In genomic region chr2:171762879-171763573, GRCh38 we compare ENCODE assay signal across 14 cellular contexts.
DNase-seq lines count a peak whose midpoint lies in the region; ATAC-seq and TF ChIP-seq lines count a peak whose summit lies in the region.
"Had no signal": no experiment of that assay in that cellular context is flagged by ENCODE, and none has a peak within 500 bp of the region (broad histone marks: within the 10 kb centered on the region; RNA-seq: fewer than 3 reads in every experiment).

No MANE protein-coding gene starts in this region.

- no peaks in the 10 kb centered on the region for H3K36me3 ChIP-seq in GM23338 (ENCODE audit: insufficient read depth)
- H3K36me3 ChIP-seq: colonic mucosa had no signal

- H3K4me3 Mint-ChIP-seq in GM23338: no peak overlapping the region
- H3K4me3 Mint-ChIP-seq in osteocyte (ENCODE audit: unreplicated experiment): no peak overlapping the region

- H4K20me1 ChIP-seq in GM23338 (replicated peaks; ENCODE audit: insufficient read depth): no peaks in the 10 kb centered on the region; the same call in 1 of the 2 replicates

- H3K4me1 ChIP-seq in GM23338 (ENCODE audit: insufficient read depth): no peaks in the 10 kb centered on the region
- H3K4me1 ChIP-seq: colonic mucosa had no signal

- DNase-seq in A172 (ENCODE audit: low spot score) (peak; percentile 66), GM23338 (ENCODE audit: low spot score) (no peak), fibroblast of the aortic adventitia (ENCODE audit: low read depth) (peak; percentile 32), osteocyte (ENCODE audit: extremely low spot score, unreplicated experiment) (no peak)
- DNase-seq in activated naive CD4-positive, alpha-beta T cell treated with Interleukin-2 at 50 U/mL for 16 hours: no peak
- DNase-seq: activated gamma-delta T cell, colonic mucosa, NCI-H1092 treated with DMSO at 0.1 percent for 48 hours, T-helper 1 cell had no signal

- no peak overlapping the region for H3K4me3 ChIP-seq in GM23338
- H3K4me3 ChIP-seq in fibroblast of the aortic adventitia (ENCODE audit: low read depth, low read length): no peak overlapping the region
- H3K4me3 ChIP-seq: colonic mucosa had no signal

- H2AFZ ChIP-seq in GM23338: no peak overlapping the region

- H3K27ac Mint-ChIP-seq in GM23338 (no peak overlapping the region), osteocyte (ENCODE audit: unreplicated experiment) (no peak overlapping the region)

- H3K36me3 Mint-ChIP-seq in GM23338 (ENCODE audit: low read depth) (peaks cover 15% of the 10 kb centered on the region), osteocyte (ENCODE audit: unreplicated experiment) (peaks cover 61% of the 10 kb centered on the region)

- H3K79me2 ChIP-seq in GM23338 (replicated peaks; ENCODE audit: insufficient read depth): no peaks in the 10 kb centered on the region

- peaks cover 5% of the 10 kb centered on the region for H3K4me1 Mint-ChIP-seq in GM23338
- H3K4me1 Mint-ChIP-seq in osteocyte (ENCODE audit: unreplicated experiment): peaks cover 4% of the 10 kb centered on the region

- no peaks in the 10 kb centered on the region for H3K9me2 ChIP-seq in GM23338 (ENCODE audit: insufficient read depth)

- no peak overlapping the region for H3K4me2 ChIP-seq in GM23338

- no peaks in the 10 kb centered on the region for H3K27me3 ChIP-seq in GM23338 (ENCODE audit: insufficient read depth)
- H3K27me3 ChIP-seq: colonic mucosa, neutrophil had no signal

- TF ChIP-seq CTCF in GM23338 (conservative IDR thresholded peaks at IDR 0.05; ENCODE audit: low read depth in 2 of 2) (no peak), fibroblast of the aortic adventitia (IDR thresholded peaks at IDR 0.05; ENCODE audit: insufficient read depth, low read length) (no peak), osteocyte (IDR thresholded peaks at IDR 0.05) (no peak)

- H3K9me3 Mint-ChIP-seq in GM23338: no peaks in the 10 kb centered on the region
- no peaks in the 10 kb centered on the region for H3K9me3 Mint-ChIP-seq in osteocyte (ENCODE audit: unreplicated experiment)

- H3K27me3 Mint-ChIP-seq in GM23338 (ENCODE audit: insufficient read depth, low read depth, poor library complexity): no peaks in the 10 kb centered on the region
- no peaks in the 10 kb centered on the region for H3K27me3 Mint-ChIP-seq in osteocyte (ENCODE audit: unreplicated experiment)

- H3K27ac ChIP-seq in GM23338 (ENCODE audit: low read depth): no peak overlapping the region
- H3K27ac ChIP-seq: colonic mucosa, neutrophil had no signal

- H3F3A ChIP-seq in GM23338 (replicated peaks; ENCODE audit: low read depth): no peaks in the 10 kb centered on the region

- ATAC-seq in GM23338 (0 out of 3 replicates have a peak, but pooled peaks have one; percentile 27), SK-N-SH treated with all-trans-retinoic acid at 6 μM for 48 hours (peak; percentile 85), HG02981 (IDR thresholded peaks at IDR 0.05; ENCODE audit: unreplicated experiment) (no peak), GM19467 (IDR thresholded peaks at IDR 0.05; ENCODE audit: unreplicated experiment) (no peak)
- ATAC-seq: left lobe of liver had no signal

TF ChIP-seq in GM23338, 12 proteins besides CTCF, POLR2A, EP300 and RAD21 (continues in another document):
- no peak for TF ChIP-seq POLR2AphosphoS5 (IDR thresholded peaks at IDR 0.05; ENCODE audit: low read depth)
- TF ChIP-seq NANOG (IDR thresholded peaks at IDR 0.05; ENCODE audit: borderline replicate concordance): no peak
- TF ChIP-seq STAT1 (IDR thresholded peaks at IDR 0.05; ENCODE audit: unreplicated experiment): no peak
- no peak for TF ChIP-seq EZH2 (IDR thresholded peaks at IDR 0.05; ENCODE audit: low read depth, unreplicated experiment)
- no peak for TF ChIP-seq EZH2phosphoT487 (IDR thresholded peaks at IDR 0.05; ENCODE audit: unreplicated experiment)
- TF ChIP-seq, protein P1, sequence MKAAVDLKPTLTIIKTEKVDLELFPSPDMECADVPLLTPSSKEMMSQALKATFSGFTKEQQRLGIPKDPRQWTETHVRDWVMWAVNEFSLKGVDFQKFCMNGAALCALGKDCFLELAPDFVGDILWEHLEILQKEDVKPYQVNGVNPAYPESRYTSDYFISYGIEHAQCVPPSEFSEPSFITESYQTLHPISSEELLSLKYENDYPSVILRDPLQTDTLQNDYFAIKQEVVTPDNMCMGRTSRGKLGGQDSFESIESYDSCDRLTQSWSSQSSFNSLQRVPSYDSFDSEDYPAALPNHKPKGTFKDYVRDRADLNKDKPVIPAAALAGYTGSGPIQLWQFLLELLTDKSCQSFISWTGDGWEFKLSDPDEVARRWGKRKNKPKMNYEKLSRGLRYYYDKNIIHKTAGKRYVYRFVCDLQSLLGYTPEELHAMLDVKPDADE (IDR thresholded peaks at IDR 0.05): no peak
- no peak for TF ChIP-seq JUNB (IDR thresholded peaks at IDR 0.05; ENCODE audit: unreplicated experiment)
- TF ChIP-seq ZNF331 (CRISPR knock-in tag; IDR thresholded peaks at IDR 0.05; ENCODE audit: low read depth): no peak
- no peak for TF ChIP-seq ZNF114 (CRISPR knock-in tag; IDR thresholded peaks at IDR 0.05)

TF ChIP-seq in SK-N-SH treated with all-trans-retinoic acid at 6 μM for 48 hours, 23 proteins besides CTCF, POLR2A, EP300 and RAD21 (continues in another document):
- TF ChIP-seq BACH2 (CRISPR knock-in tag; IDR thresholded peaks at IDR 0.05; ENCODE audit: borderline replicate concordance): no peak
- TF ChIP-seq, protein P2, sequence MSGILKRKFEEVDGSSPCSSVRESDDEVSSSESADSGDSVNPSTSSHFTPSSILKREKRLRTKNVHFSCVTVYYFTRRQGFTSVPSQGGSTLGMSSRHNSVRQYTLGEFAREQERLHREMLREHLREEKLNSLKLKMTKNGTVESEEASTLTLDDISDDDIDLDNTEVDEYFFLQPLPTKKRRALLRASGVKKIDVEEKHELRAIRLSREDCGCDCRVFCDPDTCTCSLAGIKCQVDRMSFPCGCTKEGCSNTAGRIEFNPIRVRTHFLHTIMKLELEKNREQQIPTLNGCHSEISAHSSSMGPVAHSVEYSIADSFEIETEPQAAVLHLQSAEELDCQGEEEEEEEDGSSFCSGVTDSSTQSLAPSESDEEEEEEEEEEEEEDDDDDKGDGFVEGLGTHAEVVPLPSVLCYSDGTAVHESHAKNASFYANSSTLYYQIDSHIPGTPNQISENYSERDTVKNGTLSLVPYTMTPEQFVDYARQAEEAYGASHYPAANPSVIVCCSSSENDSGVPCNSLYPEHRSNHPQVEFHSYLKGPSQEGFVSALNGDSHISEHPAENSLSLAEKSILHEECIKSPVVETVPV (CRISPR knock-in tag; IDR thresholded peaks at IDR 0.05): no peak
- no peak for TF ChIP-seq PATZ1 (CRISPR knock-in tag; IDR thresholded peaks at IDR 0.05; ENCODE audit: borderline replicate concordance)
- no peak for TF ChIP-seq ZFP3 (CRISPR knock-in tag; IDR thresholded peaks at IDR 0.05)
- no peak for TF ChIP-seq POU6F1 (CRISPR knock-in tag; IDR thresholded peaks at IDR 0.05; ENCODE audit: borderline replicate concordance, low read depth)
- TF ChIP-seq, protein P3, sequence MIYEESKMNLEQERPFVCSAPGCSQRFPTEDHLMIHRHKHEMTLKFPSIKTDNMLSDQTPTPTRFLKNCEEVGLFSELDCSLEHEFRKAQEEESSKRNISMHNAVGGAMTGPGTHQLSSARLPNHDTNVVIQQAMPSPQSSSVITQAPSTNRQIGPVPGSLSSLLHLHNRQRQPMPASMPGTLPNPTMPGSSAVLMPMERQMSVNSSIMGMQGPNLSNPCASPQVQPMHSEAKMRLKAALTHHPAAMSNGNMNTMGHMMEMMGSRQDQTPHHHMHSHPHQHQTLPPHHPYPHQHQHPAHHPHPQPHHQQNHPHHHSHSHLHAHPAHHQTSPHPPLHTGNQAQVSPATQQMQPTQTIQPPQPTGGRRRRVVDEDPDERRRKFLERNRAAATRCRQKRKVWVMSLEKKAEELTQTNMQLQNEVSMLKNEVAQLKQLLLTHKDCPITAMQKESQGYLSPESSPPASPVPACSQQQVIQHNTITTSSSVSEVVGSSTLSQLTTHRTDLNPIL (CRISPR knock-in tag; IDR thresholded peaks at IDR 0.05; ENCODE audit: low read depth): no peak

Comparison
In these comparisons a context has a peak if more than half of its experiments do, and no peak if none do; other contexts are left out.
1. DNase-seq: peak in A172 (single experiment) and fibroblast of the aortic adventitia (single experiment); none in GM23338 (single experiment), osteocyte (single experiment) and activated naive CD4-positive, alpha-beta T cell treated with Interleukin-2 at 50 U/mL for 16 hours (single experiment).
2. ATAC-seq: peak in GM23338 (single experiment) and SK-N-SH treated with all-trans-retinoic acid at 6 μM for 48 hours (single experiment); none in HG02981 (single experiment) and GM19467 (single experiment).